In genomic region chr5:858726-859125, GRCh38 we compare ENCODE assay signal across 18 cellular contexts. TPM values are rescaled to one million over a fixed set of nuclear protein-coding genes. Genes with fewer than 3 reads are reported as not detected.
DNase-seq lines count a peak whose midpoint lies in the region; ATAC-seq and TF ChIP-seq lines count a peak whose summit lies in the region.
"Had no signal": no experiment of that assay in that cellular context is flagged by ENCODE, and none has a peak within 500 bp of the region (broad histone marks: within the 10 kb centered on the region; RNA-seq: fewer than 3 reads in every experiment).

No MANE protein-coding gene starts in this region.

- 93 to 97% methylated on average over 9 to 11 of the region's 11 CpGs for WGBS in endodermal cell (ENCODE audit: insufficient coverage in 1 of 2, insufficient read length in 1 of 2), 2 experiments

- no peak for DNase-seq in CD4-positive, alpha-beta T cell
- DNase-seq in endodermal cell (no peak), posterior vena cava (ENCODE audit: low spot score) (peak; percentile 54), SHP77 treated with DMSO at 0.1 percent for 48 hours (lab: John Stamatoyannopoulos, UW) (no peak), NCI-H1105 (lab: John Stamatoyannopoulos, UW) (no peak), NOMO-1 (lab: John Stamatoyannopoulos, UW; ENCODE audit: unreplicated experiment in 2 of 2) (no peak)
- DNase-seq: KBM-7, NCI-H1105 treated with DMSO at 0.1 percent for 48 hours, NCI-H1694 treated with DMSO at 0.1 percent for 48 hours, NCI-H510A, NCI-H748 treated with DMSO at 0.1 percent for 48 hours, OCI-M1, SHP77 had no signal

- H3K9ac ChIP-seq in HUES6 (ENCODE audit: low read length), result peak overlapping the region; percentile 32
- no peak overlapping the region for H3K9ac ChIP-seq in endodermal cell (ENCODE audit: extremely low read depth, low read length, poor library complexity, severe bottlenecking)
- H3K9ac ChIP-seq: BLaER1 had no signal

- H3K4me3 Mint-ChIP-seq in CD4-positive, alpha-beta T cell, result no peak overlapping the region
- no peak overlapping the region for H3K4me3 Mint-ChIP-seq in endodermal cell

- no peaks in the 10 kb centered on the region for H3K27me3 Mint-ChIP-seq in CD4-positive, alpha-beta T cell
- H3K27me3 Mint-ChIP-seq in endodermal cell (ENCODE audit: insufficient read depth), result no peaks in the 10 kb centered on the region

- peak overlapping the region; percentile 4 for H3K27ac Mint-ChIP-seq in CD4-positive, alpha-beta T cell
- H3K27ac Mint-ChIP-seq in endodermal cell, result peak overlapping the region; percentile 85

- H3K4me1 ChIP-seq in HUES6 (ENCODE audit: control insufficient read depth, insufficient read depth, low read length) (no peaks in the 10 kb centered on the region), endodermal cell (ENCODE audit: control insufficient read depth, insufficient read depth, low read length) (no peaks in the 10 kb centered on the region)

- no peak overlapping the region for H3K4me3 ChIP-seq in HUES6 (ENCODE audit: low read depth, low read length)
- no peak overlapping the region for H3K4me3 ChIP-seq in endodermal cell (ENCODE audit: low read length)
- H3K4me3 ChIP-seq: BLaER1 had no signal

- POLR2A ChIA-PET in CD4-positive, alpha-beta T cell (lab: Charles Lee), result no interaction called here

- CTCF ChIA-PET in CD4-positive, alpha-beta T cell (lab: Charles Lee), result no interaction called here

- peaks cover 17% of the 10 kb centered on the region for H3K36me3 Mint-ChIP-seq in CD4-positive, alpha-beta T cell (ENCODE audit: low read depth)
- peaks cover 12% of the 10 kb centered on the region for H3K36me3 Mint-ChIP-seq in endodermal cell (ENCODE audit: low read depth)

- no peak for TF ChIP-seq CTCF in CD4-positive, alpha-beta T cell (IDR thresholded peaks at IDR 0.05)
- TF ChIP-seq CTCF in endodermal cell (conservative IDR thresholded peaks at IDR 0.05), result no peak

- no peaks in the 10 kb centered on the region for H3K4me1 Mint-ChIP-seq in CD4-positive, alpha-beta T cell (ENCODE audit: low read depth)
- H3K4me1 Mint-ChIP-seq in endodermal cell, result peaks cover 5% of the 10 kb centered on the region

- no peak for ATAC-seq in CD4-positive, alpha-beta T cell (ENCODE audit: poor library complexity)
- ATAC-seq: HCT116, SK-N-SH treated with all-trans-retinoic acid at 6 μM for 48 hours had no signal

- H3K9me3 Mint-ChIP-seq in CD4-positive, alpha-beta T cell, result no peaks in the 10 kb centered on the region
- no peaks in the 10 kb centered on the region for H3K9me3 Mint-ChIP-seq in endodermal cell

- H3K27ac ChIP-seq in CD4-positive, alpha-beta T cell (ENCODE audit: low read depth, low read length), result no peak overlapping the region
- H3K27ac ChIP-seq in HUES6 (ENCODE audit: low read depth, low read length), result no peak overlapping the region
- H3K27ac ChIP-seq in endodermal cell (ENCODE audit: low read depth, low read length), result peak overlapping the region; percentile 29
- H3K27ac ChIP-seq: BLaER1, HL-60 had no signal

- no peaks in the 10 kb centered on the region for H3K9me3 ChIP-seq in CD4-positive, alpha-beta T cell (ENCODE audit: control insufficient read depth, low read length)
- H3K9me3 ChIP-seq in HUES6 (ENCODE audit: control insufficient read depth, insufficient read depth, low read depth, low read length) (no peaks in the 10 kb centered on the region), endodermal cell (ENCODE audit: control insufficient read depth, low read length) (no peaks in the 10 kb centered on the region)
- H3K9me3 ChIP-seq: BLaER1 had no signal

- intact Hi-C loops in CD4-positive, alpha-beta T cell (cut with DNase I, micrococcal nuclease), result no loop called here
- intact Hi-C loops in posterior vena cava (cut with DNase I), result no loop called here

- H3K36me3 ChIP-seq in HUES6 (ENCODE audit: control insufficient read depth, insufficient read depth, low read length) (peaks cover 28% of the 10 kb centered on the region), endodermal cell (ENCODE audit: control insufficient read depth, insufficient read depth, low read length) (peaks cover 14% of the 10 kb centered on the region)

- no peaks in the 10 kb centered on the region for H3K27me3 ChIP-seq in CD4-positive, alpha-beta T cell (ENCODE audit: control insufficient read depth, insufficient read depth, low read length)
- no peaks in the 10 kb centered on the region for H3K27me3 ChIP-seq in HUES6 (ENCODE audit: control insufficient read depth, insufficient read depth, low read length)
- no peaks in the 10 kb centered on the region for H3K27me3 ChIP-seq in endodermal cell (ENCODE audit: control insufficient read depth, insufficient read depth, low read length, poor library complexity, severe bottlenecking)
- H3K27me3 ChIP-seq: BLaER1 had no signal

RNA-seq across cellular contexts. Expression of gene ZDHHC11, which starts 7.9 kb away (rescaled TPM):
- 10 to 100 TPM; 13.3 to 18.3 TPM for total RNA-seq in CD4-positive, alpha-beta T cell
- total RNA-seq in endodermal cell (10 to 100 TPM; 10.6 to 28.9 TPM), posterior vena cava (10 to 100 TPM in 1 of 2 donors, 1 to 10 TPM in 1; 8.9 to 29.1 TPM)
- polyA plus RNA-seq in endodermal cell (2013, experiment 1 of 2), result 8.4 TPM
- polyA plus RNA-seq in endodermal cell (2013, experiment 2 of 2), result 10.4 TPM

RNA-seq across cellular contexts. Expression of gene BRD9, which starts 33.9 kb away (rescaled TPM):
- 100 to 1,000 TPM; 109 TPM for total RNA-seq in CD4-positive, alpha-beta T cell
- 10 to 100 TPM; 58.2 to 67.9 TPM for total RNA-seq in endodermal cell
- 48.1 TPM for polyA plus RNA-seq in endodermal cell (2013, experiment 1 of 2)
- 43.1 TPM for polyA plus RNA-seq in endodermal cell (2013, experiment 2 of 2)
- 10 to 100 TPM; 28.6 to 36.0 TPM for total RNA-seq in posterior vena cava

RNA-seq across cellular contexts. Expression of gene TRIP13, which starts 34.0 kb away (rescaled TPM):
- under 1 TPM; 0.47 to 0.66 TPM for total RNA-seq in CD4-positive, alpha-beta T cell
- total RNA-seq in endodermal cell (10 to 100 TPM; 21.9 to 32.4 TPM), posterior vena cava (1 to 10 TPM in 1 of 2 donors, under 1 TPM in 1; 0.95 to 1.6 TPM)
- 31.7 TPM for polyA plus RNA-seq in endodermal cell (2013, experiment 1 of 2)
- polyA plus RNA-seq in endodermal cell (2013, experiment 2 of 2), result 31.8 TPM

Comparison
In these comparisons a context has a peak if more than half of its experiments do, and no peak if none do; other contexts are left out.
1. RNA of gene TRIP13, which starts 34.0 kb away (total RNA-seq): 21.9 to 32.4 TPM in endodermal cell; 0.95 to 1.6 TPM in posterior vena cava and 0.47 to 0.66 TPM in CD4-positive, alpha-beta T cell; every median in the first group is over 4 times any median in the second.